ENCODE assay signal across 18 cellular contexts in genomic region chr4:112225157-112225556, GRCh38. TPM values are rescaled to one million over a fixed set of nuclear protein-coding genes. Genes with fewer than 3 reads are reported as not detected.
A peak's percentile ranks its signal among the peaks of the same experiment; 100 is the strongest.
DNase-seq lines count a peak whose midpoint lies in the region; ATAC-seq, FAIRE-seq and TF ChIP-seq lines count a peak whose summit lies in the region.
"Had no signal": no experiment of that assay in that cellular context is flagged by ENCODE, and none has a peak within 500 bp of the region (broad histone marks: within the 10 kb centered on the region; RNA-seq: fewer than 3 reads in every experiment).

No MANE protein-coding gene starts in this region.

- 31% methylated on average over 4 of the region's 4 CpGs for WGBS in HepG2 (ENCODE audit: low lambda C conversion rate)
- 59% methylated on average over 2 of the region's 4 CpGs for WGBS in right lobe of liver (ENCODE audit: insufficient coverage, low coverage, low lambda C conversion rate, missing lambda C conversion rate)

- H2AFZ ChIP-seq in HepG2 (ENCODE audit: low read length) (peak overlapping the region; percentile 45), endothelial cell of umbilical vein (ENCODE audit: low read depth, low read length) (peak overlapping the region; percentile 34), neural progenitor cell (replicated peaks) (peak overlapping the region; percentile 47)
- H2AFZ ChIP-seq: GM23248 had no signal

- no peak overlapping the region for H3K4me3 Mint-ChIP-seq in neural progenitor cell
- H3K4me3 Mint-ChIP-seq in natural killer cell: no peak overlapping the region
- H3K4me3 Mint-ChIP-seq: CD8-positive, alpha-beta memory T cell; IgD-negative memory B cell had no signal

- TF ChIP-seq POLR2A in HepG2 (IDR thresholded peaks at IDR 0.05; ENCODE audit: insufficient read depth in 1 of 2, low read depth in 2 of 2, low read length in 2 of 2): no peak
- no peak for TF ChIP-seq POLR2A in right lobe of liver (IDR thresholded peaks at IDR 0.05)
- no peak for TF ChIP-seq POLR2A in endothelial cell of umbilical vein (IDR thresholded peaks at IDR 0.05; ENCODE audit: low read depth, low read length)

- TF ChIP-seq CTCF in HepG2 (CRISPR knock-in tag; IDR thresholded peaks at IDR 0.05) (no peak), right lobe of liver (IDR thresholded peaks at IDR 0.05) (no peak), endothelial cell of umbilical vein (IDR thresholded peaks at IDR 0.05; ENCODE audit: extremely low read depth in 1 of 2, insufficient read depth in 1 of 2, low read depth in 1 of 2, low read length in 2 of 2) (no peak), neural progenitor cell (IDR thresholded peaks at IDR 0.05) (no peak), natural killer cell (IDR thresholded peaks at IDR 0.05) (no peak), brain microvascular endothelial cell (IDR thresholded peaks at IDR 0.05; ENCODE audit: low read depth, low read length, missing control alignments) (no peak)

- H3K27ac ChIP-seq in HepG2 (ENCODE audit: extremely low read length, insufficient read depth, low read length) (no peak overlapping the region), right lobe of liver (no peak overlapping the region), endothelial cell of umbilical vein (ENCODE audit: insufficient read depth, low read depth, low read length) (no peak overlapping the region), neural progenitor cell (no peak overlapping the region), brain microvascular endothelial cell (no peak overlapping the region)
- H3K27ac ChIP-seq: 22Rv1, BLaER1, GM23248 had no signal

- H3K27me3 ChIP-seq in HepG2 (ENCODE audit: control insufficient read depth in 1 of 2, insufficient read depth in 2 of 2, low read length in 2 of 2) (no peaks in the 10 kb centered on the region), right lobe of liver (no peaks in the 10 kb centered on the region), endothelial cell of umbilical vein (ENCODE audit: control insufficient read depth in 2 of 2, insufficient read depth in 2 of 2, low read length in 2 of 2) (no peaks in the 10 kb centered on the region), neural progenitor cell (no peaks in the 10 kb centered on the region), brain microvascular endothelial cell (replicated peaks) (no peaks in the 10 kb centered on the region)
- H3K27me3 ChIP-seq: BLaER1 had no signal

- intact Hi-C loops in HepG2 (cut with micrococcal nuclease; ENCODE audit: unreplicated experiment): no loop called here
- intact Hi-C loops in right lobe of liver (cut with DNase I): no loop called here
- intact Hi-C loops in endothelial cell of umbilical vein (cut with micrococcal nuclease): no loop called here
- intact Hi-C loops in natural killer cell (cut with micrococcal nuclease): no loop called here
- intact Hi-C loops in Right ventricle myocardium superior (cut with DNase I): no loop called here

- H3K4me1 ChIP-seq in HepG2 (ENCODE audit: insufficient read depth, low read length) (peaks cover 18% of the 10 kb centered on the region), right lobe of liver (no peaks in the 10 kb centered on the region), endothelial cell of umbilical vein (ENCODE audit: control insufficient read depth, extremely low read depth, insufficient read depth, low read length) (peaks cover under 1% of the 10 kb centered on the region), neural progenitor cell (peaks cover 1% of the 10 kb centered on the region)

- H3K4me3 ChIP-seq in HepG2 (replicated peaks in 1 of 3; ENCODE audit: insufficient read depth in 1 of 3, low read depth in 2 of 3, low read length in 3 of 3) (no peak overlapping the region), right lobe of liver (no peak overlapping the region), endothelial cell of umbilical vein (replicated peaks in 1 of 3; ENCODE audit: insufficient read depth in 1 of 3, low read depth in 1 of 3, low read length in 3 of 3) (no peak overlapping the region), neural progenitor cell (no peak overlapping the region), brain microvascular endothelial cell (ENCODE audit: low read depth, low read length) (no peak overlapping the region)
- H3K4me3 ChIP-seq: BLaER1, GM12878, GM23248 had no signal

- dilution Hi-C loops in endothelial cell of umbilical vein (cut with MboI; ENCODE audit: extremely low pct_ligation_motif_present, low sequenced_read_pairs): no loop called here

- in situ Hi-C loops in HepG2 (cut with HindIII; ENCODE audit: extremely low pct_ligation_motif_present, low pct_unique_long_range_greater_than_20kb) (no loop called here), brain microvascular endothelial cell (cut with HindIII; ENCODE audit: low pct_ligation_motif_present, low sequenced_read_pairs) (no loop called here)

- H3K9me3 Mint-ChIP-seq in neural progenitor cell (peaks cover 6% of the 10 kb centered on the region), natural killer cell (no peaks in the 10 kb centered on the region)
- H3K9me3 Mint-ChIP-seq: IgD-negative memory B cell had no signal

- H3K9me1 ChIP-seq in endothelial cell of umbilical vein (replicated peaks; ENCODE audit: control insufficient read depth, extremely low read depth, insufficient read depth, low read length): no peaks in the 10 kb centered on the region

- BruUV-seq in HepG2 (replicated peaks; lab: Mats Ljungman, UMichigan) (no TSS peak), endothelial cell of umbilical vein (replicated peaks; lab: Mats Ljungman, UMichigan) (no TSS peak)

- TF ChIP-seq EP300 in HepG2 (IDR thresholded peaks at IDR 0.05; ENCODE audit: low read depth in 2 of 2, low read length in 2 of 2) (no peak), HepG2 (CRISPR knock-in tag; IDR thresholded peaks at IDR 0.05; ENCODE audit: borderline replicate concordance) (no peak)

- H3K4me1 Mint-ChIP-seq in neural progenitor cell (peaks cover 1% of the 10 kb centered on the region), natural killer cell (no peaks in the 10 kb centered on the region)

- CTCF ChIA-PET in HepG2 (lab: Yijun Ruan, JAX; ENCODE audit: low intra/inter-chr PET ratio, low total read pairs) (no interaction called here), endothelial cell of umbilical vein (lab: Charles Lee) (interaction anchor here (1.7 to 4.4 kb wide), 2 partner anchors 8 to 11 kb away, joined by 6 to 21 read pairs; no protein-coding TSS in a partner anchor)

- ATAC-seq in HepG2 (peak; percentile 60), right lobe of liver (no peak), natural killer cell (no peak), Right ventricle myocardium superior (ENCODE audit: poor library complexity) (no peak)
- ATAC-seq: GM12878 had no signal

- DNase-seq in HepG2 (ENCODE audit: low spot score) (no peak), right lobe of liver (no peak), endothelial cell of umbilical vein (ENCODE audit: low read depth, low spot score) (no peak), neural progenitor cell (ENCODE audit: low spot score) (no peak), natural killer cell (no peak), brain microvascular endothelial cell (no peak), Right ventricle myocardium superior (no peak)
- DNase-seq: AML-193; Caco-2; CD8-positive, alpha-beta memory T cell; DND-41; GM23248; H7 had no signal

- H3K79me2 ChIP-seq in HepG2 (ENCODE audit: insufficient read depth, low read length) (peaks cover 2% of the 10 kb centered on the region), endothelial cell of umbilical vein (ENCODE audit: control insufficient read depth, insufficient read depth, low read length) (no peaks in the 10 kb centered on the region), neural progenitor cell (ENCODE audit: low read depth) (peaks cover 5% of the 10 kb centered on the region)

- TF ChIP-seq RAD21 in HepG2 (CRISPR knock-in tag; IDR thresholded peaks at IDR 0.05): no peak

- H4K20me1 ChIP-seq in HepG2 (ENCODE audit: insufficient read depth, low read length) (no peaks in the 10 kb centered on the region), endothelial cell of umbilical vein (replicated peaks; ENCODE audit: control insufficient read depth, extremely low read depth, insufficient read depth, low read length) (no peaks in the 10 kb centered on the region), neural progenitor cell (ENCODE audit: low read depth) (no peaks in the 10 kb centered on the region)
- H4K20me1 ChIP-seq: BLaER1 had no signal

- H3K9me3 ChIP-seq in HepG2 (ENCODE audit: low read length): no peaks in the 10 kb centered on the region
- H3K9me3 ChIP-seq in right lobe of liver: no peaks in the 10 kb centered on the region
- H3K9me3 ChIP-seq in endothelial cell of umbilical vein (replicated peaks; ENCODE audit: control insufficient read depth, insufficient read depth, low read length): no peaks in the 10 kb centered on the region
- H3K9me3 ChIP-seq in neural progenitor cell (ENCODE audit: low read depth): no peaks in the 10 kb centered on the region
- H3K9me3 ChIP-seq: Caco-2 had no signal

- H3K27ac Mint-ChIP-seq in neural progenitor cell (no peak overlapping the region), natural killer cell (no peak overlapping the region)
- H3K27ac Mint-ChIP-seq: CD8-positive, alpha-beta memory T cell; IgD-negative memory B cell had no signal

- H3K9ac ChIP-seq in HepG2 (ENCODE audit: insufficient read depth, low read depth, low read length) (no peak overlapping the region), endothelial cell of umbilical vein (replicated peaks; ENCODE audit: extremely low read depth, insufficient read depth, low read length) (no peak overlapping the region), neural progenitor cell (no peak overlapping the region)
- H3K9ac ChIP-seq: BLaER1, GM23248 had no signal

- H3F3A ChIP-seq in neural progenitor cell (ENCODE audit: low read depth): peaks cover 11% of the 10 kb centered on the region

- H3K36me3 ChIP-seq in HepG2 (replicated peaks in 1 of 2; ENCODE audit: control insufficient read depth in 1 of 2, insufficient read depth in 2 of 2, low read length in 2 of 2) (no peaks in the 10 kb centered on the region), right lobe of liver (no peaks in the 10 kb centered on the region), endothelial cell of umbilical vein (ENCODE audit: control insufficient read depth in 2 of 2, extremely low read depth in 1 of 2, insufficient read depth in 2 of 2, low read length in 2 of 2) (no peaks in the 10 kb centered on the region), neural progenitor cell (no peaks in the 10 kb centered on the region), brain microvascular endothelial cell (replicated peaks) (no peaks in the 10 kb centered on the region)
- H3K36me3 ChIP-seq: BLaER1 had no signal

- H3K4me2 ChIP-seq in HepG2 (ENCODE audit: low read depth, low read length) (peak overlapping the region; percentile 16; the same call in 1 of the 2 replicates), endothelial cell of umbilical vein (ENCODE audit: insufficient read depth, low read length) (no peak overlapping the region), neural progenitor cell (no peak overlapping the region)
- H3K4me2 ChIP-seq: BLaER1 had no signal

- H3K27me3 Mint-ChIP-seq in neural progenitor cell (ENCODE audit: insufficient read depth, low read depth) (peaks cover 4% of the 10 kb centered on the region), natural killer cell (ENCODE audit: low read depth in 2 of 2) (peaks cover 16 to 26% of the 10 kb centered on the region in 2 donors)

- FAIRE-seq in HepG2 (lab: Jason Lieb, UNC) (no peak), endothelial cell of umbilical vein (lab: Jason Lieb, UNC) (no peak)
- FAIRE-seq: GM12878, GM18507 had no signal

- H3K36me3 Mint-ChIP-seq in neural progenitor cell: no peaks in the 10 kb centered on the region
- no peaks in the 10 kb centered on the region for H3K36me3 Mint-ChIP-seq in natural killer cell
- H3K36me3 Mint-ChIP-seq: CD8-positive, alpha-beta memory T cell; IgD-negative memory B cell had no signal

- POLR2A ChIA-PET in HepG2 (lab: Yijun Ruan, JAX) (no interaction called here), endothelial cell of umbilical vein (lab: Charles Lee) (no interaction called here)

RNA-seq across cellular contexts. Expression of gene AP1AR, which starts 6.4 kb away (rescaled TPM):
- total RNA-seq in HepG2 (2016; rRNA removed; fragmentation: Illumina TruSeq; extraction: Trizol) (39.9 and 43.5 TPM in 2 replicates), right lobe of liver (10 to 100 TPM in 4 of 6 experiments, 1 to 10 TPM in 2; 9.2 to 13.8 (median 11.1) TPM), endothelial cell of umbilical vein (18.6 and 20.6 TPM in 2 replicates), neural progenitor cell (ENCODE audit: low replicate concordance) (28.5 and 41.9 TPM in 2 replicates), natural killer cell (1 to 10 TPM; 7.5 to 9.4 (median 7.5) TPM), Right ventricle myocardium superior (11.1 TPM)
- 9.9 and 12.4 TPM in 2 replicates for total RNA-seq in HepG2 (2016; cell fraction: cytosol; rRNA removed; fragmentation: Illumina TruSeq; extraction: Trizol; ENCODE audit: low read depth)
- 37.3 and 48.0 TPM in 2 replicates for total RNA-seq in HepG2 (2016; cell fraction: insoluble cytoplasmic fraction; rRNA removed; fragmentation: Illumina TruSeq; extraction: Trizol)
- total RNA-seq in HepG2 (2016; cell fraction: membrane; rRNA removed; fragmentation: Illumina TruSeq; extraction: Trizol): 32.1 and 34.9 TPM in 2 replicates
- total RNA-seq in HepG2 (2016; cell fraction: nucleus; rRNA removed; fragmentation: Illumina TruSeq; extraction: Trizol): 36.3 and 37.1 TPM in 2 replicates
- polyA plus RNA-seq in HepG2 (2011; rRNA removed) (18.7 and 24.9 TPM in 2 replicates), endothelial cell of umbilical vein (4.8 and 6.6 TPM in 2 replicates)
- polyA plus RNA-seq in HepG2 (2011; cell fraction: cytosol; rRNA removed): 9.4 and 12.4 TPM in 2 replicates
- polyA plus RNA-seq in HepG2 (2011; cell fraction: nucleus; rRNA removed): 16.5 and 18.1 TPM in 2 replicates
- polyA plus RNA-seq in HepG2 (2012): 34.5 and 45.9 TPM in 2 replicates
- polyA plus RNA-seq in HepG2 (2016; cell fraction: cytosol; fragmentation: Illumina TruSeq; extraction: Trizol; ENCODE audit: low read depth): 5.6 and 9.0 TPM in 2 replicates
- polyA plus RNA-seq in HepG2 (2016; cell fraction: insoluble cytoplasmic fraction; fragmentation: Illumina TruSeq; extraction: Trizol; ENCODE audit: low read depth): 42.9 and 47.4 TPM in 2 replicates
- polyA plus RNA-seq in HepG2 (2016; cell fraction: membrane; fragmentation: Illumina TruSeq; extraction: Trizol; ENCODE audit: low read depth): 18.8 and 22.4 TPM in 2 replicates
- polyA plus RNA-seq in HepG2 (2016; cell fraction: nucleus; fragmentation: Illumina TruSeq; extraction: Trizol; ENCODE audit: insufficient read depth, low read depth): 47.3 and 50.7 TPM in 2 replicates
- polyA minus RNA-seq in HepG2 (2011; rRNA and poly(A)+ RNA removed; ENCODE audit: low replicate concordance): 2.5 and 22.2 TPM in 2 replicates
- polyA minus RNA-seq in HepG2 (2011; cell fraction: cytosol; rRNA and poly(A)+ RNA removed): 30.6 and 31.0 TPM in 2 replicates
- polyA minus RNA-seq in HepG2 (2011; cell fraction: nucleus; rRNA and poly(A)+ RNA removed): 47.1 and 50.7 TPM in 2 replicates
- 7.2 and 8.2 TPM in 2 replicates for polyA plus RNA-seq in endothelial cell of umbilical vein (2011; cell fraction: cytosol; rRNA removed)
- polyA plus RNA-seq in endothelial cell of umbilical vein (2011; cell fraction: nucleus; rRNA removed): 11.1 and 18.0 TPM in 2 replicates
- 12.2 and 14.9 TPM in 2 replicates for polyA plus RNA-seq in endothelial cell of umbilical vein (2012)
- 4.7 and 5.1 TPM in 2 replicates for polyA minus RNA-seq in endothelial cell of umbilical vein
- polyA minus RNA-seq in endothelial cell of umbilical vein (2011; cell fraction: cytosol; rRNA and poly(A)+ RNA removed): 12.9 TPM
- 7.2 and 12.3 TPM in 2 replicates for polyA minus RNA-seq in endothelial cell of umbilical vein (2011; cell fraction: nucleus; rRNA and poly(A)+ RNA removed)
